ENCODE assay signal across 8 cellular contexts in the genomic region with DNA sequence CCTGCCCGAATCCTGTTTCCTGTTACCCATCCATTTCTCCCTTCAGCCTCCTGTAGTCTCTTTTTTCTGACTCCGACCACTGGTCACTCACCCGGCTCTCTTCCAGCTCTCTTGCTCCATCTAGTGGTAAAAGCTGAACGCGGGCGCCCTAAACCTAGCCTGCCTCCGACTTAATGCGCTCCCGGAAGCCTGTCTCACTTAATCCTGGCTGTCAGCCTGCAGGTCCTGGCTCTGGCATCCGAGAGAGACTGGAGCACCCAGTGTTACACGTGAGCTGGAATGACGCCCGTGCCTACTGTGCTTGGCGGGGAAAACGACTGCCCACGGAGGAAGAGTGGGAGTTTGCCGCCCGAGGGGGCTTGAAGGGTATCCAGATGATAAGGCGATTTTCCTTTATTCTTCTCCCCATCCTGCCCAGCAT. TPM values are rescaled to one million over a fixed set of nuclear protein-coding genes. Genes with fewer than 3 reads are reported as not detected.
DNase-seq lines count a peak whose midpoint lies in the region; ATAC-seq and TF ChIP-seq lines count a peak whose summit lies in the region.

No MANE protein-coding gene starts in this region.

- in situ Hi-C loops in ACHN (cut with HindIII; ENCODE audit: low pct_ligation_motif_present, low pct_unique_long_range_greater_than_20kb, low sequenced_read_pairs), result no loop called here

- peaks cover 16% of the 10 kb centered on the region for H3K4me1 ChIP-seq in body of pancreas

- no peaks in the 10 kb centered on the region for H3K9me3 ChIP-seq in body of pancreas

- DNase-seq in ACHN, result peak; percentile 92
- peak; percentile 66 for DNase-seq in NCI-H2081 treated with DMSO at 0.1 percent for 48 hours (lab: John Stamatoyannopoulos, UW)
- peak; percentile 53 for DNase-seq in UCSD-AML1 (lab: John Stamatoyannopoulos, UW; ENCODE audit: unreplicated experiment)
- peak; percentile 94 to 97 (median 97) for DNase-seq in body of pancreas
- peak; percentile 88 for DNase-seq in iPS-NIHi7 (ENCODE audit: extremely low spot score)
- peak; percentile 68 for DNase-seq in stimulated activated CD4-positive, alpha-beta T cell treated with anti-CD3 and anti-CD28 coated beads, Interleukin-15, amount 100 ng/mL, for 24 hours

- WGBS in body of pancreas, 2 donors, result 7 to 16% methylated on average over 18 to 19 of the region's 19 CpGs

- TF ChIP-seq POLR2A in body of pancreas (IDR thresholded peaks at IDR 0.05), result peak in 1 of 3 donors; percentile 23

- no peaks in the 10 kb centered on the region for H3K27me3 ChIP-seq in body of pancreas

- ATAC-seq in GM18511 (IDR thresholded peaks at IDR 0.05; ENCODE audit: unreplicated experiment), result peak; percentile 98
- peak; percentile 91 for ATAC-seq in HG02973 (IDR thresholded peaks at IDR 0.05; ENCODE audit: unreplicated experiment)
- ATAC-seq in body of pancreas, result peak; percentile 99

- H3K27ac ChIP-seq in body of pancreas, result peak overlapping the region in 3 of 4 donors; percentile 57 to 72 (median 72)

- intact Hi-C loops in body of pancreas (cut with DNase I), result loop anchor here (5.0 kb wide), 1 partner anchor 67 kb away; no protein-coding TSS in a partner anchor

- no peak overlapping the region for H3K4me3 ChIP-seq in body of pancreas

- H3K36me3 ChIP-seq in body of pancreas (replicated peaks in 1 of 2; ENCODE audit: insufficient read depth in 1 of 2, low read depth in 2 of 2), result peaks cover 7% of the 10 kb centered on the region in 2 donors

- peak; percentile 89 to 99 (median 99) for TF ChIP-seq CTCF in body of pancreas (IDR thresholded peaks at IDR 0.05)

RNA-seq across cellular contexts. Expression of a gene that starts 10.3 kb away (rescaled TPM):
- total RNA-seq in body of pancreas, result 100 to 1,000 TPM; 105 to 143 TPM

RNA-seq across cellular contexts. Expression of a gene that starts 18.4 kb away (rescaled TPM):
- not detected for total RNA-seq in body of pancreas

RNA-seq across cellular contexts. Expression of a gene that starts 22.8 kb away (rescaled TPM):
- 10 to 100 TPM; 74.5 to 75.8 TPM for total RNA-seq in body of pancreas

RNA-seq across cellular contexts. Expression of a gene that starts 23.1 kb away (rescaled TPM):
- total RNA-seq in body of pancreas, result 10 to 100 TPM in 1 of 2 donors, 1 to 10 TPM in 1; 4.6 to 14.3 TPM

RNA-seq across cellular contexts. Expression of a gene that starts 31.9 kb away (rescaled TPM):
- total RNA-seq in body of pancreas, result 100 to 1,000 TPM; 154 to 194 TPM
